ENCODE assay signal across 20 cellular contexts in genomic region chr7:12942599-12942998, GRCh38.
DNase-seq lines count a peak whose midpoint lies in the region; ATAC-seq, FAIRE-seq and TF ChIP-seq lines count a peak whose summit lies in the region.
"Had no signal": no experiment of that assay in that cellular context is flagged by ENCODE, and none has a peak within 500 bp of the region (broad histone marks: within the 10 kb centered on the region; RNA-seq: fewer than 3 reads in every experiment).

No MANE protein-coding gene starts in this region.

- CTCF ChIA-PET in MCF 10A (lab: Yijun Ruan, JAX): no interaction called here

- no peak overlapping the region for H3K4me3 Mint-ChIP-seq in MCF 10A (ENCODE audit: unreplicated experiment)
- H3K4me3 Mint-ChIP-seq in stimulated activated naive B cell treated with anti-CD40 and anti-IgM and Interleukin-4, amounts not matched to agents 10 μg/mL and 1 μg/mL and 100 μg/mL, for 72 hours: no peak overlapping the region
- H3K4me3 Mint-ChIP-seq: activated T-cell treated with anti-CD3 and anti-CD28 coated beads, Interleukin-2, amount 50 U/mL, for 72 hours; brain; stimulated activated naive CD8-positive, alpha-beta T cell treated with anti-CD3 and anti-CD28 coated beads, Interleukin-15, Interleukin-2, amounts not matched to agents 100 ng/mL and 50 ng/mL, for 24 hours had no signal

- intact Hi-C loops in MCF 10A (cut with micrococcal nuclease): no loop called here
- intact Hi-C loops in mucosa of descending colon (cut with DNase I, micrococcal nuclease): no loop called here
- intact Hi-C loops in kidney (cut with DNase I): no loop called here

- H3K4me3 ChIP-seq in mucosa of descending colon (no peak overlapping the region), kidney (ENCODE audit: low read length in 2 of 2) (peak overlapping the region in 1 of 2 donors; percentile 22)

- H3K36me3 Mint-ChIP-seq in MCF 10A (ENCODE audit: insufficient read depth, unreplicated experiment): no peaks in the 10 kb centered on the region
- H3K36me3 Mint-ChIP-seq in stimulated activated naive B cell treated with anti-CD40 and anti-IgM and Interleukin-4, amounts not matched to agents 10 μg/mL and 1 μg/mL and 100 μg/mL, for 72 hours: no peaks in the 10 kb centered on the region

- POLR2A ChIA-PET in MCF 10A (lab: Yijun Ruan, JAX): interaction anchor here (0.7 to 1.2 kb wide), 4 partner anchors 9 to 254 kb away, joined by 3 to 6 read pairs (median 4); no protein-coding TSS in a partner anchor

- TF ChIP-seq CTCF in MCF 10A (IDR thresholded peaks at IDR 0.05; ENCODE audit: unreplicated experiment) (no peak), mucosa of descending colon (IDR thresholded peaks at IDR 0.05) (no peak), kidney (IDR thresholded peaks at IDR 0.05; ENCODE audit: borderline replicate concordance, extremely low read depth, insufficient read depth) (no peak)

- peaks cover 14% of the 10 kb centered on the region for H3K4me1 Mint-ChIP-seq in MCF 10A (ENCODE audit: insufficient read depth, unreplicated experiment)
- no peaks in the 10 kb centered on the region for H3K4me1 Mint-ChIP-seq in stimulated activated naive B cell treated with anti-CD40 and anti-IgM and Interleukin-4, amounts not matched to agents 10 μg/mL and 1 μg/mL and 100 μg/mL, for 72 hours
- H3K4me1 Mint-ChIP-seq: brain had no signal

- H3K4me1 ChIP-seq in mucosa of descending colon (ENCODE audit: low read depth): peaks cover 10% of the 10 kb centered on the region
- peaks cover 0 to 4% of the 10 kb centered on the region in 2 donors for H3K4me1 ChIP-seq in kidney (ENCODE audit: control insufficient read depth in 1 of 2, insufficient read depth in 1 of 2, low read depth in 1 of 2, low read length in 2 of 2)
- H3K4me1 ChIP-seq: BE2C, parathyroid adenoma had no signal

- H3K9ac ChIP-seq in kidney (ENCODE audit: low read length in 2 of 2): no peak overlapping the region
- H3K9ac ChIP-seq: parathyroid adenoma had no signal

- H3K9me3 Mint-ChIP-seq in MCF 10A (ENCODE audit: unreplicated experiment): peaks cover 14% of the 10 kb centered on the region
- peaks cover 3 to 8% of the 10 kb centered on the region in 2 donors for H3K9me3 Mint-ChIP-seq in stimulated activated naive B cell treated with anti-CD40 and anti-IgM and Interleukin-4, amounts not matched to agents 10 μg/mL and 1 μg/mL and 100 μg/mL, for 72 hours
- H3K9me3 Mint-ChIP-seq: stimulated activated naive CD8-positive, alpha-beta T cell treated with anti-CD3 and anti-CD28 coated beads, Interleukin-15, Interleukin-2, amounts not matched to agents 100 ng/mL and 50 ng/mL, for 24 hours had no signal

- ATAC-seq in mucosa of descending colon: peak; percentile 97
- ATAC-seq in GM18873 (IDR thresholded peaks at IDR 0.05; ENCODE audit: low FRiP score, unreplicated experiment): no peak
- ATAC-seq in stimulated activated naive B cell treated with anti-CD40 and anti-IgM and Interleukin-4, amounts not matched to agents 10 μg/mL and 1 μg/mL and 100 μg/mL, for 72 hours (replicated peaks): no peak
- ATAC-seq: activated T-cell treated with anti-CD3 and anti-CD28 coated beads, Interleukin-2, amount 50 U/mL, for 72 hours; SK-N-SH treated with all-trans-retinoic acid at 6 μM for 48 hours had no signal

- BruUV-seq in MCF 10A (replicated peaks; lab: Mats Ljungman, UMichigan): no TSS peak

- no peak for FAIRE-seq in kidney (lab: Jason Lieb, UNC)
- FAIRE-seq: endometrium had no signal

- H3K9me3 ChIP-seq in mucosa of descending colon (no peaks in the 10 kb centered on the region), kidney (ENCODE audit: control insufficient read depth in 1 of 2, low read length in 2 of 2) (no peaks in the 10 kb centered on the region)
- H3K9me3 ChIP-seq: BE2C had no signal

- DNase-seq in DMS53 treated with DMSO at 0.1 percent for 48 hours (lab: John Stamatoyannopoulos, UW; ENCODE audit: unreplicated experiment) (peak; percentile 84), NCI-H510A (lab: John Stamatoyannopoulos, UW) (peak; percentile 42), MCF 10A (ENCODE audit: unreplicated experiment) (no peak), mucosa of descending colon (peak in 1 of 3 donors; percentile 53), kidney (no peak)
- DNase-seq in activated effector memory CD4-positive, alpha-beta T cell treated with anti-CD3 and anti-CD28 coated beads, Interleukin-2, amount 50 U/mL, for 16 hours: no peak
- no peak for DNase-seq in stimulated activated naive B cell treated with anti-CD40 and anti-IgM and Interleukin-4, amounts not matched to agents 10 μg/mL and 1 μg/mL and 100 μg/mL, for 72 hours
- DNase-seq: activated T-cell treated with anti-CD3 and anti-CD28 coated beads, Interleukin-2, amount 50 U/mL, for 72 hours; BE2C; GDM1; head of caudate nucleus; Kasumi-1; NCI-H446 treated with DMSO at 0.1 percent for 48 hours; stimulated activated CD4-positive, alpha-beta T cell treated with anti-CD3 and anti-CD28 coated beads, Interleukin-4, amount 100 ng/mL, for 24 hours had no signal

- H3K36me3 ChIP-seq in mucosa of descending colon (ENCODE audit: low read depth) (no peaks in the 10 kb centered on the region), kidney (ENCODE audit: control insufficient read depth in 1 of 2, insufficient read depth in 2 of 2, low read length in 2 of 2) (no peaks in the 10 kb centered on the region)
- H3K36me3 ChIP-seq: BE2C had no signal

- H3K27ac Mint-ChIP-seq in MCF 10A (ENCODE audit: low read depth, unreplicated experiment): peak overlapping the region; percentile 74
- H3K27ac Mint-ChIP-seq in stimulated activated naive B cell treated with anti-CD40 and anti-IgM and Interleukin-4, amounts not matched to agents 10 μg/mL and 1 μg/mL and 100 μg/mL, for 72 hours: no peak overlapping the region
- H3K27ac Mint-ChIP-seq: activated T-cell treated with anti-CD3 and anti-CD28 coated beads, Interleukin-2, amount 50 U/mL, for 72 hours; brain; stimulated activated naive CD8-positive, alpha-beta T cell treated with anti-CD3 and anti-CD28 coated beads, Interleukin-15, Interleukin-2, amounts not matched to agents 100 ng/mL and 50 ng/mL, for 24 hours had no signal

- no peak overlapping the region for H3K27ac ChIP-seq in kidney (ENCODE audit: low read depth in 2 of 2, low read length in 2 of 2)
- H3K27ac ChIP-seq: parathyroid adenoma had no signal

- no peaks in the 10 kb centered on the region for H3K27me3 Mint-ChIP-seq in MCF 10A (ENCODE audit: insufficient read depth, unreplicated experiment)
- H3K27me3 Mint-ChIP-seq in stimulated activated naive B cell treated with anti-CD40 and anti-IgM and Interleukin-4, amounts not matched to agents 10 μg/mL and 1 μg/mL and 100 μg/mL, for 72 hours: peaks cover 0 to 4% of the 10 kb centered on the region in 2 donors
- H3K27me3 Mint-ChIP-seq: brain; stimulated activated naive CD8-positive, alpha-beta T cell treated with anti-CD3 and anti-CD28 coated beads, Interleukin-15, Interleukin-2, amounts not matched to agents 100 ng/mL and 50 ng/mL, for 24 hours had no signal

Comparison
In these comparisons a context has a peak if more than half of its experiments do, and no peak if none do; other contexts are left out.
1. DNase-seq: peak in DMS53 treated with DMSO at 0.1 percent for 48 hours (single experiment) and NCI-H510A (single experiment); none in MCF 10A (single experiment), activated effector memory CD4-positive, alpha-beta T cell treated with anti-CD3 and anti-CD28 coated beads, Interleukin-2, amount 50 U/mL, for 16 hours (single experiment), stimulated activated naive B cell treated with anti-CD40 and anti-IgM and Interleukin-4, amounts not matched to agents 10 μg/mL and 1 μg/mL and 100 μg/mL, for 72 hours (single experiment) and kidney (single experiment).